ENCODE assay signal across 2 cellular contexts in the genomic region with DNA sequence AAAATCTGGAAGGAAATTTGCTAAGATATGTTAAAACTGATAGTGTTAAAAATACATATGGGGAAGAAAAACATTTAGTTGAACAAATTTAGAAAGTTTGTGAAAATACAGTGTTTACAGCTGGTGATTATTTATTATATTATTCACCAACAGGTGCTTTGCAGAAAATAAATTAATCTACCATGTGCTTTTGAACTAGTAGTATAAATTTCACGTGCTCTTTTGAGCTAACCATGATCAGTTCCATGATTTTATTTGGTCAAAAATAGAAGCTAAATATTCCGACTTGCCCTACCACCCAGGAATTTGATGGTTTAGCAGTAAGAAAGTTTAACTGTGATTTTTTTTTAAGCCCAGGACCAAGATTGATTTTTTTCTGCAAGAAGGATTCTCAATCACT.
TF ChIP-seq lines count a peak whose summit lies in the region.

No MANE protein-coding gene starts in this region.

TF ChIP-seq in HepG2, 621 proteins besides CTCF, POLR2A, EP300 and RAD21 (continued from another document):
- no peak for TF ChIP-seq ZNF605 (CRISPR knock-in tag; IDR thresholded peaks at IDR 0.05)
- TF ChIP-seq MNT (IDR thresholded peaks at IDR 0.05), result peak; percentile 98
- no peak for TF ChIP-seq DNMT3B (CRISPR knock-in tag; conservative IDR thresholded peaks at IDR 0.05)
- no peak for TF ChIP-seq SP1 (IDR thresholded peaks at IDR 0.05)
- TF ChIP-seq SP1 (CRISPR knock-in tag; IDR thresholded peaks at IDR 0.05), result no peak
- TF ChIP-seq HNRNPH1 (optimal IDR thresholded peaks at IDR 0.05; ENCODE audit: low read depth, low read length), result no peak
- TF ChIP-seq U2AF1 (optimal IDR thresholded peaks at IDR 0.05; ENCODE audit: low read depth, low read length), result no peak

TF ChIP-seq in HEK293, 187 proteins besides CTCF, POLR2A, EP300 and RAD21:
- TF ChIP-seq, protein P1, sequence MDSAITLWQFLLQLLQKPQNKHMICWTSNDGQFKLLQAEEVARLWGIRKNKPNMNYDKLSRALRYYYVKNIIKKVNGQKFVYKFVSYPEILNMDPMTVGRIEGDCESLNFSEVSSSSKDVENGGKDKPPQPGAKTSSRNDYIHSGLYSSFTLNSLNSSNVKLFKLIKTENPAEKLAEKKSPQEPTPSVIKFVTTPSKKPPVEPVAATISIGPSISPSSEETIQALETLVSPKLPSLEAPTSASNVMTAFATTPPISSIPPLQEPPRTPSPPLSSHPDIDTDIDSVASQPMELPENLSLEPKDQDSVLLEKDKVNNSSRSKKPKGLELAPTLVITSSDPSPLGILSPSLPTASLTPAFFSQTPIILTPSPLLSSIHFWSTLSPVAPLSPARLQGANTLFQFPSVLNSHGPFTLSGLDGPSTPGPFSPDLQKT (IDR thresholded peaks at IDR 0.05; ENCODE audit: borderline replicate concordance, low read depth, low read length), result 0 out of 2 replicates have a peak, but pooled peaks have one; percentile 24
- TF ChIP-seq ZNF175 (tag by site-specific recombination; IDR thresholded peaks at IDR 0.05), result no peak
